Comparison of ENCODE assay signal across 9 cellular contexts in genomic region chr15:28890291-28890690, GRCh38. TPM values are rescaled to one million over a fixed set of nuclear protein-coding genes. Genes with fewer than 3 reads are reported as not detected.
A peak's percentile ranks its signal among the peaks of the same experiment; 100 is the strongest.
DNase-seq lines count a peak whose midpoint lies in the region; ATAC-seq and TF ChIP-seq lines count a peak whose summit lies in the region.
"Not testable (repeated sequence)": the region's sequence is repeated elsewhere in the genome, so short reads cannot be mapped to it uniquely, and the experiment has no call there.
"Had no signal": no experiment of that assay in that cellular context is flagged by ENCODE, and none has a peak within 500 bp of the region (broad histone marks: within the 10 kb centered on the region; RNA-seq: fewer than 3 reads in every experiment).

No MANE protein-coding gene starts in this region.

- ATAC-seq in CD4-positive, alpha-beta T cell (ENCODE audit: poor library complexity): peak; percentile 4
- ATAC-seq in activated T-cell treated with anti-CD3 and anti-CD28 coated beads, Interleukin-2, amount 50 U/mL, for 4 hours; activated naive CD8-positive, alpha-beta T cell treated with anti-CD3 and anti-CD28 coated beads, Interleukin-2, amount 10 ng/mL, durations not matched to agents 7 days and 5 days (ENCODE audit: low read depth); effector memory CD8-positive, alpha-beta T cell (replicated peaks): not testable (repeated sequence)

- H3F3A ChIP-seq in Loucy (ENCODE audit: low read depth): not testable (repeated sequence)

- DNase-seq in CD4-positive, alpha-beta T cell; T-helper 2 cell treated with Interferon-gamma antibody and Interleukin-4, amounts not matched to agents 5 μg/mL and 100 μg/mL, for 36 hours (ENCODE audit: low spot score); activated T-cell treated with anti-CD3 and anti-CD28 coated beads, Interleukin-2, amount 50 U/mL, for 4 hours; activated naive CD8-positive, alpha-beta T cell treated with anti-CD3 and anti-CD28 coated beads, Interleukin-2, amount 10 ng/mL, durations not matched to agents 7 days and 5 days; effector memory CD8-positive, alpha-beta T cell; neural crest cell (ENCODE audit: low read depth, low spot score): not testable (repeated sequence)

- H3K27ac Mint-ChIP-seq in CD4-positive, alpha-beta T cell: peak overlapping the region; percentile 99
- peak overlapping the region; percentile 81 for H3K27ac Mint-ChIP-seq in T-helper 2 cell treated with Interferon-gamma antibody and Interleukin-4, amounts not matched to agents 5 μg/mL and 100 μg/mL, for 36 hours
- peak overlapping the region; percentile 96 for H3K27ac Mint-ChIP-seq in activated naive CD8-positive, alpha-beta T cell treated with anti-CD3 and anti-CD28 coated beads, Interleukin-2, amount 10 ng/mL, durations not matched to agents 7 days and 5 days
- peak overlapping the region; percentile 55 to 89 for H3K27ac Mint-ChIP-seq in effector memory CD8-positive, alpha-beta T cell
- H3K27ac Mint-ChIP-seq in neural crest cell (ENCODE audit: unreplicated experiment): not testable (repeated sequence)

- H3K4me3 Mint-ChIP-seq in CD4-positive, alpha-beta T cell: peak overlapping the region; percentile 63
- peak overlapping the region; percentile 35 for H3K4me3 Mint-ChIP-seq in T-helper 2 cell treated with Interferon-gamma antibody and Interleukin-4, amounts not matched to agents 5 μg/mL and 100 μg/mL, for 36 hours
- peak overlapping the region; percentile 39 for H3K4me3 Mint-ChIP-seq in activated T-cell treated with anti-CD3 and anti-CD28 coated beads, Interleukin-2, amount 50 U/mL, for 4 hours
- peak overlapping the region; percentile 62 for H3K4me3 Mint-ChIP-seq in activated naive CD8-positive, alpha-beta T cell treated with anti-CD3 and anti-CD28 coated beads, Interleukin-2, amount 10 ng/mL, durations not matched to agents 7 days and 5 days
- H3K4me3 Mint-ChIP-seq in effector memory CD8-positive, alpha-beta T cell: peak overlapping the region; percentile 56 to 58
- peak overlapping the region; percentile 73 for H3K4me3 Mint-ChIP-seq in neural crest cell

- not testable (repeated sequence) for H3K9me2 ChIP-seq in Loucy (replicated peaks; ENCODE audit: low read depth, low read length)

- H3K36me3 ChIP-seq in Loucy (ENCODE audit: insufficient read depth, low read length): not testable (repeated sequence)

- not testable (repeated sequence) for TF ChIP-seq CTCF in CD4-positive, alpha-beta T cell (IDR thresholded peaks at IDR 0.05); Loucy (conservative IDR thresholded peaks at IDR 0.05; ENCODE audit: low read length); neural crest cell (conservative IDR thresholded peaks at IDR 0.05)

- H3K9me3 Mint-ChIP-seq in CD4-positive, alpha-beta T cell; T-helper 2 cell treated with Interferon-gamma antibody and Interleukin-4, amounts not matched to agents 5 μg/mL and 100 μg/mL, for 36 hours; activated T-cell treated with anti-CD3 and anti-CD28 coated beads, Interleukin-2, amount 50 U/mL, for 4 hours; activated naive CD8-positive, alpha-beta T cell treated with anti-CD3 and anti-CD28 coated beads, Interleukin-2, amount 10 ng/mL, durations not matched to agents 7 days and 5 days; effector memory CD8-positive, alpha-beta T cell; neural crest cell: not testable (repeated sequence)

- not testable (repeated sequence) for H3K9me3 ChIP-seq in CD4-positive, alpha-beta T cell (ENCODE audit: control insufficient read depth, low read length); Loucy (ENCODE audit: insufficient read depth, low read depth, low read length)

- peaks cover 20% of the 10 kb centered on the region for H3K4me1 ChIP-seq in Loucy (ENCODE audit: insufficient read depth, low read length, poor library complexity, severe bottlenecking)

- peak overlapping the region; percentile 44 for H3K4me2 ChIP-seq in Loucy (ENCODE audit: low read depth, low read length, poor library complexity, severe bottlenecking)

- peaks cover 13% of the 10 kb centered on the region for H3K36me3 Mint-ChIP-seq in CD4-positive, alpha-beta T cell (ENCODE audit: low read depth)
- H3K36me3 Mint-ChIP-seq in T-helper 2 cell treated with Interferon-gamma antibody and Interleukin-4, amounts not matched to agents 5 μg/mL and 100 μg/mL, for 36 hours (ENCODE audit: low read depth); activated T-cell treated with anti-CD3 and anti-CD28 coated beads, Interleukin-2, amount 50 U/mL, for 4 hours (ENCODE audit: insufficient read depth); activated naive CD8-positive, alpha-beta T cell treated with anti-CD3 and anti-CD28 coated beads, Interleukin-2, amount 10 ng/mL, durations not matched to agents 7 days and 5 days; effector memory CD8-positive, alpha-beta T cell (ENCODE audit: insufficient read depth); neural crest cell (ENCODE audit: low read depth): not testable (repeated sequence)

- peak overlapping the region; percentile 56 for H3K9ac ChIP-seq in Loucy (ENCODE audit: low read depth, low read length, poor library complexity, severe bottlenecking)

- CTCF ChIA-PET in CD4-positive, alpha-beta T cell (lab: Charles Lee): not testable (repeated sequence)

- H3K4me3 ChIP-seq in Loucy (ENCODE audit: low read length, poor library complexity, severe bottlenecking): not testable (repeated sequence)

- peak overlapping the region; percentile 32; the same call in 1 of the 2 replicates for H2AFZ ChIP-seq in Loucy (ENCODE audit: low read length)

- H3K27me3 Mint-ChIP-seq in CD4-positive, alpha-beta T cell; activated T-cell treated with anti-CD3 and anti-CD28 coated beads, Interleukin-2, amount 50 U/mL, for 4 hours (ENCODE audit: low read depth); activated naive CD8-positive, alpha-beta T cell treated with anti-CD3 and anti-CD28 coated beads, Interleukin-2, amount 10 ng/mL, durations not matched to agents 7 days and 5 days; neural crest cell (ENCODE audit: low read depth): not testable (repeated sequence)
- H3K27me3 Mint-ChIP-seq in T-helper 2 cell treated with Interferon-gamma antibody and Interleukin-4, amounts not matched to agents 5 μg/mL and 100 μg/mL, for 36 hours (ENCODE audit: low read depth): peaks cover 19% of the 10 kb centered on the region
- peaks cover 0 to 16% of the 10 kb centered on the region in 2 donors for H3K27me3 Mint-ChIP-seq in effector memory CD8-positive, alpha-beta T cell

- H3K27me3 ChIP-seq in CD4-positive, alpha-beta T cell (ENCODE audit: control insufficient read depth, insufficient read depth, low read length); Loucy (ENCODE audit: insufficient read depth, low read length, poor library complexity, severe bottlenecking): not testable (repeated sequence)

- H4K20me1 ChIP-seq in Loucy (ENCODE audit: insufficient read depth, low read length, poor library complexity, severe bottlenecking): not testable (repeated sequence)

- intact Hi-C loops in CD4-positive, alpha-beta T cell (cut with DNase I, micrococcal nuclease): loop anchor here in 1 of 2 experiments (2.0 kb wide), 2 partner anchors 49 to 381 kb away; no protein-coding TSS in a partner anchor

- H3K4me1 Mint-ChIP-seq in CD4-positive, alpha-beta T cell (ENCODE audit: low read depth): peaks cover 77% of the 10 kb centered on the region
- peaks cover 21% of the 10 kb centered on the region for H3K4me1 Mint-ChIP-seq in T-helper 2 cell treated with Interferon-gamma antibody and Interleukin-4, amounts not matched to agents 5 μg/mL and 100 μg/mL, for 36 hours (ENCODE audit: low read depth)
- peaks cover 69% of the 10 kb centered on the region for H3K4me1 Mint-ChIP-seq in activated T-cell treated with anti-CD3 and anti-CD28 coated beads, Interleukin-2, amount 50 U/mL, for 4 hours (ENCODE audit: low read depth)
- peaks cover 46% of the 10 kb centered on the region for H3K4me1 Mint-ChIP-seq in activated naive CD8-positive, alpha-beta T cell treated with anti-CD3 and anti-CD28 coated beads, Interleukin-2, amount 10 ng/mL, durations not matched to agents 7 days and 5 days
- peaks cover 27 to 33% of the 10 kb centered on the region in 2 donors for H3K4me1 Mint-ChIP-seq in effector memory CD8-positive, alpha-beta T cell (ENCODE audit: low read depth in 2 of 2)
- H3K4me1 Mint-ChIP-seq in neural crest cell: peaks cover 45% of the 10 kb centered on the region

- peak overlapping the region; percentile 70 for H3K27ac ChIP-seq in CD4-positive, alpha-beta T cell (ENCODE audit: low read depth, low read length)

- not testable (repeated sequence) for H3K79me2 ChIP-seq in Loucy (ENCODE audit: insufficient read depth, low read length)

- POLR2A ChIA-PET in CD4-positive, alpha-beta T cell (lab: Charles Lee): interaction anchor here (0.6 to 2.8 kb wide), 4 partner anchors 12 to 51 kb away, joined by 3 to 13 read pairs (median 8); no protein-coding TSS in a partner anchor
- POLR2A ChIA-PET in activated naive CD8-positive, alpha-beta T cell treated with anti-CD3 and anti-CD28 coated beads, Interleukin-2, amount 10 ng/mL, durations not matched to agents 7 days and 5 days (lab: Charles Lee): not testable (repeated sequence)

RNA-seq across cellular contexts. Expression of gene APBA2, which starts 4.5 kb away (rescaled TPM):
- total RNA-seq in CD4-positive, alpha-beta T cell: 100 to 1,000 TPM; 123 to 126 TPM
- 10 to 100 TPM; 11.0 to 14.7 (median 14.5) TPM for total RNA-seq in activated T-cell treated with anti-CD3 and anti-CD28 coated beads, Interleukin-2, amount 50 U/mL, for 4 hours
- total RNA-seq in activated naive CD8-positive, alpha-beta T cell treated with anti-CD3 and anti-CD28 coated beads, Interleukin-2, amount 10 ng/mL, durations not matched to agents 7 days and 5 days: 10 to 100 TPM; 65.1 to 66.0 TPM
- total RNA-seq in neural crest cell: 78.6 and 79.9 TPM in 2 replicates
- total RNA-seq: OCI-LY7 had no signal

RNA-seq across cellular contexts. Expression of gene GOLGA6L7, which starts 41.8 kb away (rescaled TPM):
- not detected for total RNA-seq in CD4-positive, alpha-beta T cell
- not detected for total RNA-seq in activated T-cell treated with anti-CD3 and anti-CD28 coated beads, Interleukin-2, amount 50 U/mL, for 4 hours
- total RNA-seq in activated naive CD8-positive, alpha-beta T cell treated with anti-CD3 and anti-CD28 coated beads, Interleukin-2, amount 10 ng/mL, durations not matched to agents 7 days and 5 days: not detected
- total RNA-seq in neural crest cell: not detected in 2 replicates
- total RNA-seq: OCI-LY7, RPMI7951 had no signal
